Comparison of ENCODE assay signal across 11 cellular contexts in genomic region chr15:90680371-90680935, GRCh38. TPM values are rescaled to one million over a fixed set of nuclear protein-coding genes. Genes with fewer than 3 reads are reported as not detected.
DNase-seq lines count a peak whose midpoint lies in the region; ATAC-seq and TF ChIP-seq lines count a peak whose summit lies in the region.
"Had no signal": no experiment of that assay in that cellular context is flagged by ENCODE, and none has a peak within 500 bp of the region (broad histone marks: within the 10 kb centered on the region; RNA-seq: fewer than 3 reads in every experiment).

No MANE protein-coding gene starts in this region.

- peak; percentile 69 to 76 for ATAC-seq in activated naive CD4-positive, alpha-beta T cell treated with anti-CD3 and anti-CD28 coated beads, Interleukin-2, amount 50 U/mL, for 72 hours
- no peak for ATAC-seq in HG03196 (IDR thresholded peaks at IDR 0.05; ENCODE audit: unreplicated experiment)

- POLR2A ChIA-PET in HEK293T (lab: Yijun Ruan, JAX) = no interaction called here

- intact Hi-C loops in uterus (cut with DNase I; ENCODE audit: low total_unique reads) = no loop called here

- H3K36me3 Mint-ChIP-seq in activated naive CD4-positive, alpha-beta T cell treated with anti-CD3 and anti-CD28 coated beads, Interleukin-2, amount 50 U/mL, for 72 hours = no peaks in the 10 kb centered on the region
- H3K36me3 Mint-ChIP-seq: CD8-positive, alpha-beta memory T cell had no signal

- H3K36me3 ChIP-seq in uterus = no peaks in the 10 kb centered on the region

- H3K27me3 ChIP-seq in uterus = no peaks in the 10 kb centered on the region

- peaks cover 0 to 7% of the 10 kb centered on the region in 2 donors for H3K4me1 ChIP-seq in uterus

- no peak for TF ChIP-seq POLR2A in uterus (IDR thresholded peaks at IDR 0.05)

- H3K27ac Mint-ChIP-seq in activated naive CD4-positive, alpha-beta T cell treated with anti-CD3 and anti-CD28 coated beads, Interleukin-2, amount 50 U/mL, for 72 hours = peak overlapping the region; percentile 8 to 62
- H3K27ac Mint-ChIP-seq: CD8-positive, alpha-beta memory T cell had no signal

- H3K4me3 ChIP-seq in uterus = no peak overlapping the region

- H3K9me3 Mint-ChIP-seq in activated naive CD4-positive, alpha-beta T cell treated with anti-CD3 and anti-CD28 coated beads, Interleukin-2, amount 50 U/mL, for 72 hours = peaks cover 0 to 3% of the 10 kb centered on the region in 2 donors

- H3K9me3 ChIP-seq in uterus = no peaks in the 10 kb centered on the region

- no peak for TF ChIP-seq CTCF in uterus (IDR thresholded peaks at IDR 0.05)
- no peak for TF ChIP-seq CTCF in GM13977 (IDR thresholded peaks at IDR 0.05; ENCODE audit: extremely low read depth, insufficient read depth, missing control alignments)

- in situ Hi-C loops in GM13977 (cut with MboI; ENCODE audit: low pct_unique_long_range_greater_than_20kb, low sequenced_read_pairs, unreplicated experiment) = no loop called here

- no peak for DNase-seq in activated naive CD4-positive, alpha-beta T cell treated with anti-CD3 and anti-CD28 coated beads, Interleukin-2, amount 50 U/mL, for 72 hours (ENCODE audit: low spot score in 2 of 2)
- DNase-seq in activated naive CD4-positive, alpha-beta T cell treated with anti-CD3 and anti-CD28 coated beads, Interleukin-2, amount 50 U/mL, for 16 hours = no peak
- DNase-seq in astrocyte of the hippocampus (ENCODE audit: low read depth, low spot score) (peak; percentile 56), hepatic stellate cell (ENCODE audit: low spot score) (peak; percentile 80), uterus (peak; percentile 54 to 58), GM13977 (ENCODE audit: low spot score) (no peak), HEK293T (ENCODE audit: extremely low spot score) (no peak)
- DNase-seq: activated CD4-positive, alpha-beta T cell treated with anti-CD3 and anti-CD28 coated beads for 1 hour; CD8-positive, alpha-beta memory T cell; effector memory CD4-positive, alpha-beta T cell had no signal

- peak overlapping the region; percentile 70 to 77 for H3K27ac ChIP-seq in uterus

- CTCF ChIA-PET in HEK293T (lab: Yijun Ruan, JAX) = no interaction called here

TF ChIP-seq in HEK293T, 16 proteins besides CTCF, POLR2A, EP300 and RAD21:
- TF ChIP-seq FOXM1 (IDR thresholded peaks at IDR 0.05; ENCODE audit: borderline replicate concordance) = no peak
- no peak for TF ChIP-seq CTBP1 (IDR thresholded peaks at IDR 0.05; ENCODE audit: borderline replicate concordance)
- TF ChIP-seq ZNF384 (IDR thresholded peaks at IDR 0.05) = no peak
- TF ChIP-seq BHLHE40 (IDR thresholded peaks at IDR 0.05; ENCODE audit: borderline replicate concordance) = no peak
- TF ChIP-seq SP1 (IDR thresholded peaks at IDR 0.05) = no peak
- TF ChIP-seq LEF1 (IDR thresholded peaks at IDR 0.05; ENCODE audit: borderline replicate concordance) = no peak
- no peak for TF ChIP-seq ARNT (IDR thresholded peaks at IDR 0.05)
- no peak for TF ChIP-seq SUZ12 (IDR thresholded peaks at IDR 0.05)
- TF ChIP-seq FOXA1 (IDR thresholded peaks at IDR 0.05) = no peak
- no peak for TF ChIP-seq PKNOX1 (IDR thresholded peaks at IDR 0.05)
- no peak for TF ChIP-seq TARDBP (IDR thresholded peaks at IDR 0.05)
- no peak for TF ChIP-seq FOXK2 (IDR thresholded peaks at IDR 0.05)
- TF ChIP-seq L3MBTL2 (conservative IDR thresholded peaks at IDR 0.05) = no peak

RNA-seq across cellular contexts. Expression of gene BLM, which starts 36.7 kb away (rescaled TPM):
- total RNA-seq in activated naive CD4-positive, alpha-beta T cell treated with anti-CD3 and anti-CD28 coated beads, Interleukin-2, amount 50 U/mL, for 72 hours = 10 to 100 TPM; 71.9 to 79.6 TPM
- 1 to 10 TPM in 1 of 4 donors, under 1 TPM in 3; 0.29 to 5.0 (median 0.48) TPM for total RNA-seq in uterus

Comparison
In these comparisons a context has a peak if more than half of its experiments do, and no peak if none do; other contexts are left out.
1. DNase-seq: peak in astrocyte of the hippocampus (single experiment), hepatic stellate cell (single experiment) and uterus (2 of 2); none in activated naive CD4-positive, alpha-beta T cell treated with anti-CD3 and anti-CD28 coated beads, Interleukin-2, amount 50 U/mL, for 72 hours (0 of 2), activated naive CD4-positive, alpha-beta T cell treated with anti-CD3 and anti-CD28 coated beads, Interleukin-2, amount 50 U/mL, for 16 hours (single experiment), GM13977 (single experiment) and HEK293T (single experiment).
2. RNA of gene BLM, which starts 36.7 kb away (total RNA-seq): 71.9 to 79.6 TPM in activated naive CD4-positive, alpha-beta T cell treated with anti-CD3 and anti-CD28 coated beads, Interleukin-2, amount 50 U/mL, for 72 hours; 0.29 to 5.0 TPM in uterus; every median in the first group is over 10 times any median in the second.